Comparison of ENCODE assay signal across 1 cellular context in genomic region chr3:4981688-4982494, GRCh38.
TF ChIP-seq lines count a peak whose summit lies in the region.

No MANE protein-coding gene starts in this region.

TF ChIP-seq in GM12878, 131 proteins besides CTCF, POLR2A, EP300 and RAD21 (continued from another document):
- TF ChIP-seq ELK1 (IDR thresholded peaks at IDR 0.05; ENCODE audit: low read depth, low read length): no peak
- TF ChIP-seq RAD51 (IDR thresholded peaks at IDR 0.05): no peak; the same call in 1 of the 2 replicates
- no peak for TF ChIP-seq KLF5 (IDR thresholded peaks at IDR 0.05; ENCODE audit: partially characterized antibody)
- no peak; the same call in 1 of the 2 replicates for TF ChIP-seq LARP7 (IDR thresholded peaks at IDR 0.05)
- no peak for TF ChIP-seq YY1 (IDR thresholded peaks at IDR 0.05; ENCODE audit: low read depth, low read length)
- no peak for TF ChIP-seq ZNF217 (IDR thresholded peaks at IDR 0.05)
- TF ChIP-seq BHLHE40 (IDR thresholded peaks at IDR 0.05; ENCODE audit: borderline replicate concordance in 1 of 2, low read depth in 2 of 2, low read length in 1 of 2): 0 out of 4 replicates have a peak, but pooled peaks of 1 of the 2 experiments have one; percentile 3
TF ChIP-seq in GM12878: peak in this region for 14.
